Comparison of ENCODE assay signal across 9 cellular contexts in genomic region chr12:57783861-57784260, GRCh38. TPM values are rescaled to one million over a fixed set of nuclear protein-coding genes. Genes with fewer than 3 reads are reported as not detected.
A peak's percentile ranks its signal among the peaks of the same experiment; 100 is the strongest.
DNase-seq lines count a peak whose midpoint lies in the region; ATAC-seq and TF ChIP-seq lines count a peak whose summit lies in the region.
"Had no signal": no experiment of that assay in that cellular context is flagged by ENCODE, and none has a peak within 500 bp of the region (broad histone marks: within the 10 kb centered on the region; RNA-seq: fewer than 3 reads in every experiment).

No MANE protein-coding gene starts in this region.

- peaks cover 52% of the 10 kb centered on the region for H3K36me3 ChIP-seq in SJCRH30

- H3K9me3 Mint-ChIP-seq in activated T-cell treated with anti-CD3 and anti-CD28 coated beads, Interleukin-2, amount 50 U/mL, for 4 hours: no peaks in the 10 kb centered on the region
- H3K9me3 Mint-ChIP-seq in endothelial cell (ENCODE audit: unreplicated experiment): no peaks in the 10 kb centered on the region
- H3K9me3 Mint-ChIP-seq in stimulated activated effector memory CD8-positive, alpha-beta T cell treated with anti-CD3 and anti-CD28 coated beads, Interleukin-12 subunit alpha, Interleukin-12 subunit beta, amount 100 ng/mL, for 72 hours: no peaks in the 10 kb centered on the region

- H3K4me3 Mint-ChIP-seq in activated T-cell treated with anti-CD3 and anti-CD28 coated beads, Interleukin-2, amount 50 U/mL, for 4 hours: peak overlapping the region; percentile 83
- peak overlapping the region; percentile 31 for H3K4me3 Mint-ChIP-seq in endothelial cell (ENCODE audit: unreplicated experiment)
- H3K4me3 Mint-ChIP-seq in stimulated activated effector memory CD8-positive, alpha-beta T cell treated with anti-CD3 and anti-CD28 coated beads, Interleukin-12 subunit alpha, Interleukin-12 subunit beta, amount 100 ng/mL, for 72 hours: peak overlapping the region; percentile 99

- H3K4me1 ChIP-seq in SJCRH30: peaks cover 10% of the 10 kb centered on the region

- H3K27ac ChIP-seq in SJCRH30: no peak overlapping the region

- peaks cover 20% of the 10 kb centered on the region for H3K36me3 Mint-ChIP-seq in activated T-cell treated with anti-CD3 and anti-CD28 coated beads, Interleukin-2, amount 50 U/mL, for 4 hours (ENCODE audit: insufficient read depth)
- peaks cover 30% of the 10 kb centered on the region for H3K36me3 Mint-ChIP-seq in endothelial cell (ENCODE audit: low read depth, unreplicated experiment)
- H3K36me3 Mint-ChIP-seq in stimulated activated effector memory CD8-positive, alpha-beta T cell treated with anti-CD3 and anti-CD28 coated beads, Interleukin-12 subunit alpha, Interleukin-12 subunit beta, amount 100 ng/mL, for 72 hours: peaks cover 63% of the 10 kb centered on the region

- no peak for TF ChIP-seq CTCF in endothelial cell (IDR thresholded peaks at IDR 0.05; ENCODE audit: unreplicated experiment)

- 0 out of 2 replicates have a peak overlapping the region, but pooled peaks have one; percentile 0 for H3K4me3 ChIP-seq in SJCRH30

- H3K4me1 Mint-ChIP-seq in activated T-cell treated with anti-CD3 and anti-CD28 coated beads, Interleukin-2, amount 50 U/mL, for 4 hours (ENCODE audit: low read depth): peaks cover 52% of the 10 kb centered on the region
- peaks cover 15% of the 10 kb centered on the region for H3K4me1 Mint-ChIP-seq in endothelial cell (ENCODE audit: unreplicated experiment)
- H3K4me1 Mint-ChIP-seq in stimulated activated effector memory CD8-positive, alpha-beta T cell treated with anti-CD3 and anti-CD28 coated beads, Interleukin-12 subunit alpha, Interleukin-12 subunit beta, amount 100 ng/mL, for 72 hours: peaks cover 45% of the 10 kb centered on the region

- H3K27me3 ChIP-seq in SJCRH30: no peaks in the 10 kb centered on the region

- ATAC-seq in activated T-cell treated with anti-CD3 and anti-CD28 coated beads, Interleukin-2, amount 50 U/mL, for 4 hours: no peak
- no peak for ATAC-seq in stimulated activated effector memory CD8-positive, alpha-beta T cell treated with anti-CD3 and anti-CD28 coated beads, Interleukin-12 subunit alpha, Interleukin-12 subunit beta, amount 100 ng/mL, for 72 hours
- no peak for ATAC-seq in HG02571 (IDR thresholded peaks at IDR 0.05; ENCODE audit: unreplicated experiment)

- no peak for DNase-seq in activated T-cell treated with anti-CD3 and anti-CD28 coated beads, Interleukin-2, amount 50 U/mL, for 4 hours
- no peak for DNase-seq in activated T-cell treated with anti-CD3 and anti-CD28 coated beads for 4 hours
- DNase-seq in SJCRH30: no peak
- no peak for DNase-seq in endothelial cell (ENCODE audit: low spot score)
- no peak for DNase-seq in stimulated activated effector memory CD8-positive, alpha-beta T cell treated with anti-CD3 and anti-CD28 coated beads, Interleukin-12 subunit alpha, Interleukin-12 subunit beta, amount 100 ng/mL, for 72 hours (ENCODE audit: low spot score in 2 of 2)
- DNase-seq in retina: no peak
- no peak for DNase-seq in NCI-H524 treated with DMSO at 0.1 percent for 48 hours (lab: John Stamatoyannopoulos, UW)
- DNase-seq: NCI-H2081 treated with DMSO at 0.1 percent for 48 hours had no signal

- no peaks in the 10 kb centered on the region for H3K27me3 Mint-ChIP-seq in activated T-cell treated with anti-CD3 and anti-CD28 coated beads, Interleukin-2, amount 50 U/mL, for 4 hours (ENCODE audit: low read depth)
- H3K27me3 Mint-ChIP-seq in endothelial cell (ENCODE audit: unreplicated experiment): peaks cover 2% of the 10 kb centered on the region

- no peaks in the 10 kb centered on the region for H3K9me3 ChIP-seq in SJCRH30 (replicated peaks)

- no peak overlapping the region for H3K27ac Mint-ChIP-seq in endothelial cell (ENCODE audit: unreplicated experiment)
- H3K27ac Mint-ChIP-seq in stimulated activated effector memory CD8-positive, alpha-beta T cell treated with anti-CD3 and anti-CD28 coated beads, Interleukin-12 subunit alpha, Interleukin-12 subunit beta, amount 100 ng/mL, for 72 hours: no peak overlapping the region

RNA-seq across cellular contexts. Expression of gene TSFM, which starts 1.3 kb away (rescaled TPM):
- 10 to 100 TPM; 65.0 to 78.5 (median 74.5) TPM for total RNA-seq in activated T-cell treated with anti-CD3 and anti-CD28 coated beads, Interleukin-2, amount 50 U/mL, for 4 hours
- 440 and 505 TPM in 2 replicates for total RNA-seq in SJCRH30 (2014; rRNA removed; shearing (Covaris generic))
- 25.8 TPM for total RNA-seq in endothelial cell (ENCODE audit: unreplicated experiment)

RNA-seq across cellular contexts. Expression of gene EEF1AKMT3, which starts 11.4 kb away (rescaled TPM):
- total RNA-seq in activated T-cell treated with anti-CD3 and anti-CD28 coated beads, Interleukin-2, amount 50 U/mL, for 4 hours: 1 to 10 TPM; 1.6 to 4.9 (median 2.0) TPM
- 93.5 and 100 TPM in 2 replicates for total RNA-seq in SJCRH30 (2014; rRNA removed; shearing (Covaris generic))
- total RNA-seq in endothelial cell (ENCODE audit: unreplicated experiment): 8.6 TPM

RNA-seq across cellular contexts. Expression of gene METTL1, which starts 12.0 kb away (rescaled TPM):
- total RNA-seq in activated T-cell treated with anti-CD3 and anti-CD28 coated beads, Interleukin-2, amount 50 U/mL, for 4 hours: 100 to 1,000 TPM in 2 of 3 donors, 10 to 100 TPM in 1; 98.5 to 105 (median 104) TPM
- 316 and 341 TPM in 2 replicates for total RNA-seq in SJCRH30 (2014; rRNA removed; shearing (Covaris generic))
- 10.6 TPM for total RNA-seq in endothelial cell (ENCODE audit: unreplicated experiment)

RNA-seq across cellular contexts. Expression of gene CYP27B1, which starts 17.0 kb away (rescaled TPM):
- total RNA-seq in activated T-cell treated with anti-CD3 and anti-CD28 coated beads, Interleukin-2, amount 50 U/mL, for 4 hours: 10 to 100 TPM; 18.4 to 19.6 (median 19.5) TPM
- 72.6 and 97.4 TPM in 2 replicates for total RNA-seq in SJCRH30 (2014; rRNA removed; shearing (Covaris generic))
- 1.4 TPM for total RNA-seq in endothelial cell (ENCODE audit: unreplicated experiment)

RNA-seq across cellular contexts. Expression of gene MARCHF9, which starts 29.0 kb away (rescaled TPM):
- total RNA-seq in activated T-cell treated with anti-CD3 and anti-CD28 coated beads, Interleukin-2, amount 50 U/mL, for 4 hours: 10 to 100 TPM; 15.7 to 17.6 (median 17.3) TPM
- total RNA-seq in SJCRH30 (2014; rRNA removed; shearing (Covaris generic)): 136 and 147 TPM in 2 replicates
- 2.3 TPM for total RNA-seq in endothelial cell (ENCODE audit: unreplicated experiment)

Comparison
In these comparisons a context has a peak if more than half of its experiments do, and no peak if none do; other contexts are left out.
1. H3K4me3 Mint-ChIP-seq: peak in every context shown above with its lines; median percentile 99 in stimulated activated effector memory CD8-positive, alpha-beta T cell treated with anti-CD3 and anti-CD28 coated beads, Interleukin-12 subunit alpha, Interleukin-12 subunit beta, amount 100 ng/mL, for 72 hours; 83 in activated T-cell treated with anti-CD3 and anti-CD28 coated beads, Interleukin-2, amount 50 U/mL, for 4 hours; 31 in endothelial cell.